ENCODE assay signal across 21 cellular contexts in genomic region chr18:58694720-58695468, GRCh38. TPM values are rescaled to one million over a fixed set of nuclear protein-coding genes. Genes with fewer than 3 reads are reported as not detected.
DNase-seq lines count a peak whose midpoint lies in the region; ATAC-seq and TF ChIP-seq lines count a peak whose summit lies in the region.
"Had no signal": no experiment of that assay in that cellular context is flagged by ENCODE, and none has a peak within 500 bp of the region (broad histone marks: within the 10 kb centered on the region; RNA-seq: fewer than 3 reads in every experiment).

No MANE protein-coding gene starts in this region.

- no peak for DNase-seq in natural killer cell treated with Interleukin-12 subunit alpha and Interleukin-12 subunit beta and Interleukin-15 and Interleukin-18, amount 100 ng/mL, for 72 hours (ENCODE audit: low spot score)
- DNase-seq in natural killer cell (no peak), OCI-M1 (lab: John Stamatoyannopoulos, UW) (peak; percentile 90), WERI-Rb-1 (no peak), ascending aorta (ENCODE audit: low spot score in 2 of 2) (no peak)
- DNase-seq in activated naive CD8-positive, alpha-beta T cell treated with anti-CD3 and anti-CD28 coated beads, Interleukin-2, amount 50 U/mL, for 24 hours: no peak
- DNase-seq: activated gamma-delta T cell treated with Interleukin-2 at 50 U/mL for 16 hours; foreskin fibroblast; hippocampal formation; kidney; NCI-H1105 treated with DMSO at 0.1 percent for 48 hours; NCI-H69; stimulated activated naive CD4-positive, alpha-beta T cell treated with Interleukin-2 at 50 U/mL for 16 hours; upper lobe of left lung had no signal

- H3K36me3 ChIP-seq in WERI-Rb-1 (peaks cover 21% of the 10 kb centered on the region), ascending aorta (peaks cover 0 to 7% of the 10 kb centered on the region in 2 donors)
- H3K36me3 ChIP-seq: breast epithelium had no signal

- H3K4me3 Mint-ChIP-seq in natural killer cell treated with Interleukin-12 subunit alpha and Interleukin-12 subunit beta and Interleukin-15 and Interleukin-18, amount 100 ng/mL, for 72 hours: no peak overlapping the region
- no peak overlapping the region for H3K4me3 Mint-ChIP-seq in natural killer cell
- H3K4me3 Mint-ChIP-seq in activated naive CD8-positive, alpha-beta T cell treated with anti-CD3 and anti-CD28 coated beads, Interleukin-2, amount 50 U/mL, for 24 hours: no peak overlapping the region
- no peak overlapping the region for H3K4me3 Mint-ChIP-seq in stimulated activated memory B cell treated with anti-CD40 and anti-IgM and Interleukin-4, amounts not matched to agents 10 μg/mL and 1 μg/mL and 100 μg/mL, for 72 hours
- H3K4me3 Mint-ChIP-seq: dendritic cell treated with granulocyte-macrophage colony-stimulating factor and Interleukin-4, amounts not matched to agents 40 ng/mL and 50 ng/mL, for 4 days had no signal

- H3K4me3 ChIP-seq in WERI-Rb-1 (ENCODE audit: low read depth, low read length) (no peak overlapping the region), ascending aorta (no peak overlapping the region)
- H3K4me3 ChIP-seq: breast epithelium, lung, upper lobe of left lung had no signal

- H3K27me3 Mint-ChIP-seq in natural killer cell treated with Interleukin-12 subunit alpha and Interleukin-12 subunit beta and Interleukin-15 and Interleukin-18, amount 100 ng/mL, for 72 hours: no peaks in the 10 kb centered on the region
- no peaks in the 10 kb centered on the region for H3K27me3 Mint-ChIP-seq in natural killer cell (ENCODE audit: low read depth in 2 of 2)
- no peaks in the 10 kb centered on the region for H3K27me3 Mint-ChIP-seq in activated naive CD8-positive, alpha-beta T cell treated with anti-CD3 and anti-CD28 coated beads, Interleukin-2, amount 50 U/mL, for 24 hours
- H3K27me3 Mint-ChIP-seq in stimulated activated memory B cell treated with anti-CD40 and anti-IgM and Interleukin-4, amounts not matched to agents 10 μg/mL and 1 μg/mL and 100 μg/mL, for 72 hours: no peaks in the 10 kb centered on the region
- H3K27me3 Mint-ChIP-seq: dendritic cell treated with granulocyte-macrophage colony-stimulating factor and Interleukin-4, amounts not matched to agents 40 ng/mL and 50 ng/mL, for 4 days had no signal

- no peak for TF ChIP-seq CTCF in natural killer cell (IDR thresholded peaks at IDR 0.05)
- no peak for TF ChIP-seq CTCF in WERI-Rb-1 (IDR thresholded peaks at IDR 0.05; ENCODE audit: low read depth, low read length)
- no peak for TF ChIP-seq CTCF in ascending aorta (IDR thresholded peaks at IDR 0.05)

- H3K9me3 ChIP-seq in WERI-Rb-1 (ENCODE audit: severe bottlenecking): no peaks in the 10 kb centered on the region
- no peaks in the 10 kb centered on the region for H3K9me3 ChIP-seq in ascending aorta
- H3K9me3 ChIP-seq: breast epithelium, upper lobe of left lung had no signal

- peaks cover 14% of the 10 kb centered on the region for H3K36me3 Mint-ChIP-seq in natural killer cell treated with Interleukin-12 subunit alpha and Interleukin-12 subunit beta and Interleukin-15 and Interleukin-18, amount 100 ng/mL, for 72 hours
- peaks cover 8% of the 10 kb centered on the region for H3K36me3 Mint-ChIP-seq in natural killer cell
- peaks cover 46% of the 10 kb centered on the region for H3K36me3 Mint-ChIP-seq in activated naive CD8-positive, alpha-beta T cell treated with anti-CD3 and anti-CD28 coated beads, Interleukin-2, amount 50 U/mL, for 24 hours (ENCODE audit: low read depth)
- H3K36me3 Mint-ChIP-seq in stimulated activated memory B cell treated with anti-CD40 and anti-IgM and Interleukin-4, amounts not matched to agents 10 μg/mL and 1 μg/mL and 100 μg/mL, for 72 hours: peaks cover 44% of the 10 kb centered on the region

- H3K27me3 ChIP-seq in WERI-Rb-1 (ENCODE audit: insufficient read depth, low read depth, severe bottlenecking) (no peaks in the 10 kb centered on the region), ascending aorta (no peaks in the 10 kb centered on the region)
- H3K27me3 ChIP-seq: breast epithelium, upper lobe of left lung had no signal

- H3K27ac ChIP-seq in WERI-Rb-1: no peak overlapping the region
- H3K27ac ChIP-seq in ascending aorta: no peak overlapping the region
- H3K27ac ChIP-seq: breast epithelium, parathyroid adenoma, upper lobe of left lung had no signal

- H3K4me1 ChIP-seq in ascending aorta: no peaks in the 10 kb centered on the region
- H3K4me1 ChIP-seq: breast epithelium, parathyroid adenoma had no signal

- intact Hi-C loops in natural killer cell (cut with micrococcal nuclease): no loop called here
- intact Hi-C loops in ascending aorta (cut with DNase I): no loop called here

- peak overlapping the region; percentile 41 to 73 for H3K27ac Mint-ChIP-seq in natural killer cell treated with Interleukin-12 subunit alpha and Interleukin-12 subunit beta and Interleukin-15 and Interleukin-18, amount 100 ng/mL, for 72 hours
- H3K27ac Mint-ChIP-seq in natural killer cell: peak overlapping the region in 1 of 2 donors; percentile 38
- H3K27ac Mint-ChIP-seq in activated naive CD8-positive, alpha-beta T cell treated with anti-CD3 and anti-CD28 coated beads, Interleukin-2, amount 50 U/mL, for 24 hours: peak overlapping the region; percentile 84
- peak overlapping the region; percentile 46 for H3K27ac Mint-ChIP-seq in stimulated activated memory B cell treated with anti-CD40 and anti-IgM and Interleukin-4, amounts not matched to agents 10 μg/mL and 1 μg/mL and 100 μg/mL, for 72 hours
- H3K27ac Mint-ChIP-seq: dendritic cell treated with granulocyte-macrophage colony-stimulating factor and Interleukin-4, amounts not matched to agents 40 ng/mL and 50 ng/mL, for 4 days had no signal

- no peaks in the 10 kb centered on the region for H3K9me3 Mint-ChIP-seq in natural killer cell treated with Interleukin-12 subunit alpha and Interleukin-12 subunit beta and Interleukin-15 and Interleukin-18, amount 100 ng/mL, for 72 hours
- no peaks in the 10 kb centered on the region for H3K9me3 Mint-ChIP-seq in natural killer cell
- H3K9me3 Mint-ChIP-seq in activated naive CD8-positive, alpha-beta T cell treated with anti-CD3 and anti-CD28 coated beads, Interleukin-2, amount 50 U/mL, for 24 hours: peaks cover 4% of the 10 kb centered on the region
- no peaks in the 10 kb centered on the region for H3K9me3 Mint-ChIP-seq in stimulated activated memory B cell treated with anti-CD40 and anti-IgM and Interleukin-4, amounts not matched to agents 10 μg/mL and 1 μg/mL and 100 μg/mL, for 72 hours
- H3K9me3 Mint-ChIP-seq: dendritic cell treated with granulocyte-macrophage colony-stimulating factor and Interleukin-4, amounts not matched to agents 40 ng/mL and 50 ng/mL, for 4 days had no signal

- no peak for ATAC-seq in natural killer cell treated with Interleukin-12 subunit alpha and Interleukin-12 subunit beta and Interleukin-15 and Interleukin-18, amount 100 ng/mL, for 72 hours
- ATAC-seq in natural killer cell (no peak), GM21786 (IDR thresholded peaks at IDR 0.05; ENCODE audit: unreplicated experiment) (no peak)
- no peak for ATAC-seq in activated naive CD8-positive, alpha-beta T cell treated with anti-CD3 and anti-CD28 coated beads, Interleukin-2, amount 50 U/mL, for 24 hours
- ATAC-seq in stimulated activated memory B cell treated with anti-CD40 and anti-IgM and Interleukin-4, amounts not matched to agents 10 μg/mL and 1 μg/mL and 100 μg/mL, for 72 hours: no peak
- ATAC-seq: sciatic nerve had no signal

- peaks cover 43 to 44% of the 10 kb centered on the region in 2 donors for H3K4me1 Mint-ChIP-seq in natural killer cell treated with Interleukin-12 subunit alpha and Interleukin-12 subunit beta and Interleukin-15 and Interleukin-18, amount 100 ng/mL, for 72 hours (ENCODE audit: low read depth in 2 of 2)
- H3K4me1 Mint-ChIP-seq in natural killer cell: peaks cover 39 to 49% of the 10 kb centered on the region in 2 donors
- H3K4me1 Mint-ChIP-seq in activated naive CD8-positive, alpha-beta T cell treated with anti-CD3 and anti-CD28 coated beads, Interleukin-2, amount 50 U/mL, for 24 hours: peaks cover 75% of the 10 kb centered on the region
- peaks cover 45% of the 10 kb centered on the region for H3K4me1 Mint-ChIP-seq in stimulated activated memory B cell treated with anti-CD40 and anti-IgM and Interleukin-4, amounts not matched to agents 10 μg/mL and 1 μg/mL and 100 μg/mL, for 72 hours

RNA-seq across cellular contexts. Expression of gene MALT1, which starts 23.6 kb away (rescaled TPM):
- total RNA-seq in natural killer cell treated with Interleukin-12 subunit alpha and Interleukin-12 subunit beta and Interleukin-15 and Interleukin-18, amount 100 ng/mL, for 72 hours: 10 to 100 TPM; 26.2 to 47.7 TPM
- total RNA-seq in natural killer cell (10 to 100 TPM; 49.8 to 55.8 (median 54.5) TPM), ascending aorta (14.5 TPM)
